In the genomic region with DNA sequence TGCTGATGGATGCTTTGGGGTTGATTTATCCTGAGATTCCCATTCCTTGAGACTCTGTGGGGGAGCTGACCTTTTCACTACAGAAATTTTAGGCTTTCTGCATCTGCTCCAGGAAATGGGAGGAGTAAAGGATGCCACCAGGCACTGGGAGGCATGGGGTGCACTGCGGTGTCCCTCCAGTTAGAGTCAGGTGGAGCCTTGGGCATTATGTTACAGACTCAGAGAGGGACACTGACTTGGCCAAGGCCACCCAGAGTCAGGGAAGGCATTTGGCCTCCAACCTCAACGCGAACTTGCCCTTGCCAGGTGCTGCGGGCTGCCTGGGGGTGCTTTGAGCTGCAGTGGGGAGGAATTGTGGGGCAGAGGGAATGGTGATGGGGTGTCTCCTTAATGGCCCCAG, we compare ENCODE assay signal across 26 cellular contexts. TPM values are rescaled to one million over a fixed set of nuclear protein-coding genes. Genes with fewer than 3 reads are reported as not detected.
"Had no signal": no experiment of that assay in that cellular context is flagged by ENCODE, and none has a peak within 500 bp of the region (broad histone marks: within the 10 kb centered on the region; RNA-seq: fewer than 3 reads in every experiment).

No MANE protein-coding gene starts in this region.

- H3K4me2 ChIP-seq: hepatocyte had no signal

- H3K27ac Mint-ChIP-seq: endodermal cell; memory B cell; stimulated activated effector memory CD8-positive, alpha-beta T cell treated with anti-CD3 and anti-CD28 coated beads, Interleukin-12 subunit alpha, Interleukin-12 subunit beta, amount 100 ng/mL, for 72 hours had no signal

- H3K4me3 Mint-ChIP-seq: endodermal cell; memory B cell; naive thymus-derived CD4-positive, alpha-beta T cell; stimulated activated effector memory CD8-positive, alpha-beta T cell treated with anti-CD3 and anti-CD28 coated beads, Interleukin-12 subunit alpha, Interleukin-12 subunit beta, amount 100 ng/mL, for 72 hours had no signal

- H3K9me3 Mint-ChIP-seq: endodermal cell, memory B cell had no signal

- DNase-seq: colonic mucosa; effector CD4-positive, alpha-beta T cell; endodermal cell; erythroblast; foreskin melanocyte; head of caudate nucleus; kidney; left cardiac atrium; left ventricle myocardium inferior; lower lobe of right lung; naive thymus-derived CD4-positive, alpha-beta T cell; ovary; small intestine; stimulated activated CD4-positive, alpha-beta T cell treated with anti-CD3 and anti-CD28 coated beads, Interleukin-4, amount 100 ng/mL, for 1 hour; stimulated activated CD8-positive, alpha-beta memory T cell treated with anti-CD3 and anti-CD28 coated beads, Interleukin-4, amount 100 ng/mL, for 48 hours; stimulated activated naive CD8-positive, alpha-beta T cell treated with anti-CD3 and anti-CD28 coated beads, Interleukin-15, Interleukin-2, amounts not matched to agents 100 U/mL and 50 U/mL, for 24 hours; thyroid gland; upper lobe of left lung; uterus had no signal

- H3K36me3 Mint-ChIP-seq: memory B cell; naive thymus-derived CD4-positive, alpha-beta T cell; stimulated activated effector memory CD8-positive, alpha-beta T cell treated with anti-CD3 and anti-CD28 coated beads, Interleukin-12 subunit alpha, Interleukin-12 subunit beta, amount 100 ng/mL, for 72 hours had no signal

- H3K27me3 ChIP-seq: colonic mucosa, hepatocyte, ovary, right atrium auricular region, suprapubic skin, thyroid gland, upper lobe of left lung, uterus had no signal

- H2AFZ ChIP-seq: hepatocyte had no signal

- H3K4me1 ChIP-seq: colonic mucosa, left ventricle myocardium inferior, right atrium auricular region, suprapubic skin, thyroid gland, uterus had no signal

- H3K4me1 Mint-ChIP-seq: memory B cell; stimulated activated effector memory CD8-positive, alpha-beta T cell treated with anti-CD3 and anti-CD28 coated beads, Interleukin-12 subunit alpha, Interleukin-12 subunit beta, amount 100 ng/mL, for 72 hours had no signal

- FAIRE-seq: endothelial cell of umbilical vein, kidney, small intestine had no signal

- H3K27ac ChIP-seq: colonic mucosa, hepatocyte, left ventricle myocardium inferior, lower lobe of right lung, ovary, right atrium auricular region, suprapubic skin, thyroid gland, upper lobe of left lung, uterus had no signal

- H3K4me3 ChIP-seq: colonic mucosa, hepatocyte, left ventricle myocardium inferior, lower lobe of right lung, ovary, right atrium auricular region, suprapubic skin, thyroid gland, upper lobe of left lung, uterus had no signal

- H3K36me3 ChIP-seq: colonic mucosa, left ventricle myocardium inferior, lower lobe of right lung, ovary, right atrium auricular region, suprapubic skin, thyroid gland, upper lobe of left lung, uterus had no signal

- H3K9me3 ChIP-seq: colonic mucosa, left ventricle myocardium inferior, lower lobe of right lung, ovary, right atrium auricular region, suprapubic skin, thyroid gland, upper lobe of left lung, uterus had no signal

- ATAC-seq: left cardiac atrium; naive thymus-derived CD4-positive, alpha-beta T cell; stimulated activated effector memory CD8-positive, alpha-beta T cell treated with anti-CD3 and anti-CD28 coated beads, Interleukin-12 subunit alpha, Interleukin-12 subunit beta, amount 100 ng/mL, for 72 hours; stimulated activated naive CD8-positive, alpha-beta T cell treated with anti-CD3 and anti-CD28 coated beads, Interleukin-15, Interleukin-2, amounts not matched to agents 100 U/mL and 50 U/mL, for 24 hours had no signal

RNA-seq across cellular contexts. Expression of a gene that starts 58.0 kb away (rescaled TPM):
- total RNA-seq: naive thymus-derived CD4-positive, alpha-beta T cell had no signal
- polyA plus RNA-seq: naive thymus-derived CD4-positive, alpha-beta T cell; neural cell had no signal
